Comparison of ENCODE assay signal across 18 cellular contexts in the genomic region with DNA sequence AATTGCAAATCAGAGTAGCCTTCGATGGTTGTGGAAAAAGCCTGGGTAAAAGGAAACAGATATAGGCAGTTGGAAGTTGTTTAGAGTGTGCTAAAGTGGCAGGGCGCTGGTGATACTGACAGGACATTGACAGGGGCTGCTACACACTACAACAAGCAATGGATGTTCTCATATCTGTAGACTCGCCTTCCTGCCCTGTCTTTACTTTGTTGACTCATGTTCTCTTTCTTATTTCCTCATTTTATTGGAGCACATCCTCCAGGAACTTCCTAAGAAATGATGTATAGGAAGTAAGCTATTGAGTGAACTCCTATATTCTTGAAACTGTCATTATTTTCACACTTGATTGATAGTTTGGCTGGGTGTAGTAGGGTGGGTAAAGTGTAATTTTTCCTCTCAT. TPM values are rescaled to one million over a fixed set of nuclear protein-coding genes. Genes with fewer than 3 reads are reported as not detected.
"Had no signal": no experiment of that assay in that cellular context is flagged by ENCODE, and none has a peak within 500 bp of the region (broad histone marks: within the 10 kb centered on the region; RNA-seq: fewer than 3 reads in every experiment).

No MANE protein-coding gene starts in this region.

- H3K27me3 ChIP-seq: cardiac muscle cell, dorsolateral prefrontal cortex, left lung had no signal

- FAIRE-seq: keratinocyte, TTC549 had no signal

- ATAC-seq: left lung; stimulated activated naive CD8-positive, alpha-beta T cell treated with anti-CD3 and anti-CD28 coated beads, Interleukin-15, amount 100 ng/mL, for 72 hours had no signal

- H3K27ac ChIP-seq: cardiac muscle cell, dorsolateral prefrontal cortex, left lung had no signal

- DNase-seq: activated CD4-positive, alpha-beta T cell treated with anti-CD3 and anti-CD28 coated beads, Interleukin-2, amount 50 U/mL, for 4 hours; activated gamma-delta T cell treated with Interleukin-2 at 50 U/mL for 16 hours; amniotic stem cell; dorsolateral prefrontal cortex; erythroblast; foreskin melanocyte; left lung; mammary epithelial cell; stimulated activated naive CD8-positive, alpha-beta T cell treated with anti-CD3 and anti-CD28 coated beads, Interleukin-15, amount 100 ng/mL, for 72 hours; T-helper 2 cell; trophoblast cell had no signal

- H3K36me3 ChIP-seq: cardiac muscle cell, left lung had no signal

- H3K4me3 ChIP-seq: cardiac muscle cell, dorsolateral prefrontal cortex, left lung had no signal

RNA-seq across cellular contexts. Expression of a gene that starts 51.0 kb away (rescaled TPM):
- total RNA-seq: cardiac muscle cell, chondrocyte, dorsolateral prefrontal cortex, mammary epithelial cell, osteoblast, progenitor cell of endocrine pancreas, temporal lobe had no signal
